In the genomic region with DNA sequence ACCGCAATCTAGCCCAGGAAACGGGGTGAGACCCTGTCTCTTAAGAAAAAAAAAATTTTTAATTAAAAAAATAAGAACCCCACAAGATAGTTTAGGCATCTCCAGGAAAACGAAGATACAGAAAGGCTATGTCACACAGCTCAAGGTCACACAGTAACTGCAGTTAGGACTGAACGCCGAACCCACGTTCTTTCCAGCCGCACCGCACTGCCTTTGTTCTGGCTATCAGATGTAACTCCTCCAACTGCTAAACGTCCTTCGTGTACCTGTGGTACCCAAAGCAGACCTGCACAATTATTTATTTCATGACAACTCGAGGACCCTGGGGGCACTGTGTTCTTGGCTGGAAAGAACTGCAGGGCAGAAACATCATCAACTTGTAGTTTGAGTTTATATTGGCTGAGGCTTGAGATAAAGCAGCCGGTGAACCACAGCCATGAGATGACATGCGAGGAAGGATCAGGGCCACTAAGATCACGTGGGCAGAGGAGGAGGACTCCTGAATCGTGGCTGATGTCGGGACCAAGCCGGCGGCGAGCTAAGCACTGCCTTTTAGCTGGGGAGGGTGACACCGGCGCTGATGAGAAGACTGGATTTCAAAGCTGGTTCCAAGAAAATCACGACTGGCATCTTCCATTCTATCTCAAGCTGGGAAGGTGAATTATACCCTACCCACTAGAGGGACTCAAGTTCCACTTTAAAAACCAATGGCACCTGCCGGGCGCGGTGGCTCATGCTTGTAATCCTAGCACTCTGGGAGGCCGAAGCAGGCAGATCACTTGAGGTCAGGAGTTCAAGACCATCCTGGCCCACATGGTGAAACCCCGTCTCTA, we compare ENCODE assay signal across 12 cellular contexts. TPM values are rescaled to one million over a fixed set of nuclear protein-coding genes. Genes with fewer than 3 reads are reported as not detected.
A peak's percentile ranks its signal among the peaks of the same experiment; 100 is the strongest.
DNase-seq lines count a peak whose midpoint lies in the region; ATAC-seq and TF ChIP-seq lines count a peak whose summit lies in the region.
"Had no signal": no experiment of that assay in that cellular context is flagged by ENCODE, and none has a peak within 500 bp of the region (broad histone marks: within the 10 kb centered on the region; RNA-seq: fewer than 3 reads in every experiment).

No MANE protein-coding gene starts in this region.

- CTCF ChIA-PET in activated CD8-positive, alpha-beta memory T cell treated with anti-CD3 and anti-CD28 coated beads, Interleukin-2, amount 10 ng/mL, durations not matched to agents 7 days and 5 days (lab: Charles Lee), result interaction anchor here (0.9 kb wide), 1 partner anchor 39 kb away, joined by 3 read pairs; no protein-coding TSS in a partner anchor

- TF ChIP-seq CTCF in epithelial cell of esophagus (IDR thresholded peaks at IDR 0.05; ENCODE audit: insufficient read depth, low read depth, low read length, missing control alignments), result peak; percentile 48
- TF ChIP-seq CTCF in progenitor cell of endocrine pancreas (IDR thresholded peaks at IDR 0.05; ENCODE audit: unreplicated experiment), result peak; percentile 19

- H3K27me3 Mint-ChIP-seq in progenitor cell of endocrine pancreas, result no peaks in the 10 kb centered on the region
- no peaks in the 10 kb centered on the region for H3K27me3 Mint-ChIP-seq in effector memory CD8-positive, alpha-beta T cell
- no peaks in the 10 kb centered on the region for H3K27me3 Mint-ChIP-seq in activated CD8-positive, alpha-beta memory T cell treated with anti-CD3 and anti-CD28 coated beads, Interleukin-2, amount 10 ng/mL, durations not matched to agents 7 days and 5 days
- H3K27me3 Mint-ChIP-seq: naive thymus-derived CD4-positive, alpha-beta T cell had no signal

- no peaks in the 10 kb centered on the region for H3K4me1 Mint-ChIP-seq in progenitor cell of endocrine pancreas (ENCODE audit: low read depth)
- no peaks in the 10 kb centered on the region for H3K4me1 Mint-ChIP-seq in effector memory CD8-positive, alpha-beta T cell (ENCODE audit: low read depth in 2 of 2)
- H3K4me1 Mint-ChIP-seq in activated CD8-positive, alpha-beta memory T cell treated with anti-CD3 and anti-CD28 coated beads, Interleukin-2, amount 10 ng/mL, durations not matched to agents 7 days and 5 days, result peaks cover 2% of the 10 kb centered on the region

- H3K4me3 ChIP-seq in epithelial cell of esophagus (ENCODE audit: low read length), result no peak overlapping the region

- H3K9me3 Mint-ChIP-seq in progenitor cell of endocrine pancreas (ENCODE audit: low read depth), result no peaks in the 10 kb centered on the region
- H3K9me3 Mint-ChIP-seq in effector memory CD8-positive, alpha-beta T cell, result no peaks in the 10 kb centered on the region
- no peaks in the 10 kb centered on the region for H3K9me3 Mint-ChIP-seq in activated CD8-positive, alpha-beta memory T cell treated with anti-CD3 and anti-CD28 coated beads, Interleukin-2, amount 10 ng/mL, durations not matched to agents 7 days and 5 days (ENCODE audit: low read depth)
- H3K9me3 Mint-ChIP-seq: naive thymus-derived CD4-positive, alpha-beta T cell had no signal

- peaks cover 13% of the 10 kb centered on the region for H3K36me3 Mint-ChIP-seq in progenitor cell of endocrine pancreas (ENCODE audit: insufficient read depth)
- peaks cover 50% of the 10 kb centered on the region for H3K36me3 Mint-ChIP-seq in effector memory CD8-positive, alpha-beta T cell (ENCODE audit: insufficient read depth)
- no peaks in the 10 kb centered on the region for H3K36me3 Mint-ChIP-seq in activated CD8-positive, alpha-beta memory T cell treated with anti-CD3 and anti-CD28 coated beads, Interleukin-2, amount 10 ng/mL, durations not matched to agents 7 days and 5 days

- H3K4me3 Mint-ChIP-seq in progenitor cell of endocrine pancreas (ENCODE audit: low read depth), result no peak overlapping the region
- H3K4me3 Mint-ChIP-seq in effector memory CD8-positive, alpha-beta T cell, result no peak overlapping the region
- no peak overlapping the region for H3K4me3 Mint-ChIP-seq in activated CD8-positive, alpha-beta memory T cell treated with anti-CD3 and anti-CD28 coated beads, Interleukin-2, amount 10 ng/mL, durations not matched to agents 7 days and 5 days
- H3K4me3 Mint-ChIP-seq: naive thymus-derived CD4-positive, alpha-beta T cell had no signal

- ATAC-seq in effector memory CD8-positive, alpha-beta T cell (replicated peaks), result no peak
- ATAC-seq in activated CD8-positive, alpha-beta memory T cell treated with anti-CD3 and anti-CD28 coated beads, Interleukin-2, amount 10 ng/mL, durations not matched to agents 7 days and 5 days, result no peak
- ATAC-seq: naive thymus-derived CD4-positive, alpha-beta T cell had no signal

- DNase-seq in NCI-H187 (lab: John Stamatoyannopoulos, UW) (peak; percentile 32 to 42), NCI-H187 treated with DMSO at 0.1 percent for 48 hours (lab: John Stamatoyannopoulos, UW) (no peak), NCI-H2081 treated with DMSO at 0.1 percent for 48 hours (lab: John Stamatoyannopoulos, UW) (peak; percentile 2), epithelial cell of esophagus (ENCODE audit: low read depth) (peak; percentile 64), progenitor cell of endocrine pancreas (ENCODE audit: low spot score, unreplicated experiment) (no peak), NOMO-1 (lab: John Stamatoyannopoulos, UW; ENCODE audit: unreplicated experiment in 2 of 2) (no peak)
- no peak for DNase-seq in effector memory CD8-positive, alpha-beta T cell
- DNase-seq in activated CD8-positive, alpha-beta memory T cell treated with anti-CD3 and anti-CD28 coated beads, Interleukin-2, amount 10 ng/mL, durations not matched to agents 7 days and 5 days, result no peak
- DNase-seq: cerebellar nuclear complex; hippocampal formation; MV-4-11; naive thymus-derived CD4-positive, alpha-beta T cell had no signal

- no peak overlapping the region for H3K27ac Mint-ChIP-seq in progenitor cell of endocrine pancreas
- no peak overlapping the region for H3K27ac Mint-ChIP-seq in effector memory CD8-positive, alpha-beta T cell
- no peak overlapping the region for H3K27ac Mint-ChIP-seq in activated CD8-positive, alpha-beta memory T cell treated with anti-CD3 and anti-CD28 coated beads, Interleukin-2, amount 10 ng/mL, durations not matched to agents 7 days and 5 days

RNA-seq across cellular contexts. Expression of a gene that starts 20.7 kb away (rescaled TPM):
- 32.1 and 35.5 TPM in 2 replicates for total RNA-seq in progenitor cell of endocrine pancreas
- total RNA-seq in activated CD8-positive, alpha-beta memory T cell treated with anti-CD3 and anti-CD28 coated beads, Interleukin-2, amount 10 ng/mL, durations not matched to agents 7 days and 5 days, result 10 to 100 TPM; 26.0 to 31.9 TPM

Comparison
In these comparisons a context has a peak if more than half of its experiments do, and no peak if none do; other contexts are left out.
1. DNase-seq: peak in NCI-H187 (2 of 2), NCI-H2081 treated with DMSO at 0.1 percent for 48 hours (single experiment) and epithelial cell of esophagus (single experiment); none in NCI-H187 treated with DMSO at 0.1 percent for 48 hours (single experiment), progenitor cell of endocrine pancreas (single experiment), NOMO-1 (0 of 2), effector memory CD8-positive, alpha-beta T cell (0 of 3) and activated CD8-positive, alpha-beta memory T cell treated with anti-CD3 and anti-CD28 coated beads, Interleukin-2, amount 10 ng/mL, durations not matched to agents 7 days and 5 days (single experiment).